Comparison of ENCODE assay signal across 13 cellular contexts in genomic region chr6:32883789-32884188, GRCh38. TPM values are rescaled to one million over a fixed set of nuclear protein-coding genes. Genes with fewer than 3 reads are reported as not detected.
DNase-seq lines count a peak whose midpoint lies in the region; ATAC-seq and TF ChIP-seq lines count a peak whose summit lies in the region.
"Had no signal": no experiment of that assay in that cellular context is flagged by ENCODE, and none has a peak within 500 bp of the region (broad histone marks: within the 10 kb centered on the region; RNA-seq: fewer than 3 reads in every experiment).

No MANE protein-coding gene starts in this region.

- H3K4me1 ChIP-seq in mammary epithelial cell (ENCODE audit: insufficient read depth, low read length) (peaks cover 13% of the 10 kb centered on the region), upper lobe of right lung (peaks cover 6% of the 10 kb centered on the region)

- no peaks in the 10 kb centered on the region for H3K79me2 ChIP-seq in mammary epithelial cell (ENCODE audit: insufficient read depth, low read length)

- no peaks in the 10 kb centered on the region for H3K9me3 ChIP-seq in mammary epithelial cell (replicated peaks; ENCODE audit: insufficient read depth, low read length)
- no peaks in the 10 kb centered on the region for H3K9me3 ChIP-seq in upper lobe of right lung

- DNase-seq in SKM-1 treated with dmso at 0.1 percent for 144 hours (lab: John Stamatoyannopoulos, UW; ENCODE audit: unreplicated experiment) (peak; percentile 19), SKM-1 (lab: John Stamatoyannopoulos, UW; ENCODE audit: unreplicated experiment) (no peak), mammary epithelial cell (peak; percentile 40), left kidney (ENCODE audit: low read depth, low spot score) (peak; percentile 26), upper lobe of right lung (peak; percentile 74), posterior cingulate gyrus (no peak)
- DNase-seq: activated B cell treated with CpG ODN at 0.5 μM for 24 hours; activated T-cell treated with anti-CD3 and anti-CD28 coated beads, Interleukin-2, amount 50 U/mL, for 72 hours; NCI-H1048; PC-9 had no signal

- in situ Hi-C loops in mammary epithelial cell (cut with MboI; ENCODE audit: low sequenced_read_pairs in 2 of 2), result loop anchor here (25.0 kb wide), 2 partner anchors 104 to 354 kb away; no protein-coding TSS in a partner anchor

- 68% methylated on average over 4 of the region's 5 CpGs for WGBS in mammary epithelial cell (ENCODE audit: low coverage, missing lambda C conversion rate)

- no peak overlapping the region for H3K9ac ChIP-seq in mammary epithelial cell (ENCODE audit: insufficient read depth, low read length)

- intact Hi-C loops in mammary epithelial cell (cut with micrococcal nuclease), result loop anchor here (10.0 kb wide), 1 partner anchor 201 kb away; no protein-coding TSS in a partner anchor
- intact Hi-C loops in upper lobe of right lung (cut with DNase I), result no loop called here
- intact Hi-C loops in posterior cingulate gyrus (cut with DNase I), result loop anchor here (10.0 kb wide), 1 partner anchor 261 kb away; no protein-coding TSS in a partner anchor

- TF ChIP-seq CTCF in mammary epithelial cell (conservative IDR thresholded peaks at IDR 0.05 in 1 of 2, IDR thresholded peaks at IDR 0.05 in 1 of 2; ENCODE audit: extremely low read depth in 1 of 2, insufficient read depth in 1 of 2, low read depth in 1 of 2, low read length in 2 of 2), result no peak
- no peak for TF ChIP-seq CTCF in upper lobe of right lung (IDR thresholded peaks at IDR 0.05)

- peak; percentile 94 for ATAC-seq in upper lobe of right lung
- ATAC-seq in GM19452 (IDR thresholded peaks at IDR 0.05; ENCODE audit: unreplicated experiment), result no peak
- no peak for ATAC-seq in GM18867 (IDR thresholded peaks at IDR 0.05; ENCODE audit: unreplicated experiment)
- ATAC-seq: activated T-cell treated with anti-CD3 and anti-CD28 coated beads, Interleukin-2, amount 50 U/mL, for 72 hours had no signal

- H3K27ac ChIP-seq in mammary epithelial cell (ENCODE audit: insufficient read depth, low read depth, low read length) (no peak overlapping the region), upper lobe of right lung (no peak overlapping the region)
- H3K27ac ChIP-seq: PC-9 had no signal

- BruUV-seq in mammary epithelial cell (replicated peaks; lab: Mats Ljungman, UMichigan), result no TSS peak

- no peaks in the 10 kb centered on the region for H4K20me1 ChIP-seq in mammary epithelial cell (ENCODE audit: insufficient read depth, low read length)

- H3K4me3 ChIP-seq in mammary epithelial cell (replicated peaks in 1 of 3; ENCODE audit: insufficient read depth in 1 of 3, low read depth in 2 of 3, low read length in 3 of 3) (no peak overlapping the region), upper lobe of right lung (no peak overlapping the region)
- H3K4me3 ChIP-seq: PC-9 had no signal

- H3K27me3 ChIP-seq in mammary epithelial cell (ENCODE audit: insufficient read depth, low read length) (no peaks in the 10 kb centered on the region), upper lobe of right lung (no peaks in the 10 kb centered on the region)

- dilution Hi-C loops in mammary epithelial cell (cut with HindIII; ENCODE audit: low sequenced_read_pairs), result no loop called here

- no peak overlapping the region for H2AFZ ChIP-seq in mammary epithelial cell (ENCODE audit: low read depth, low read length)
- H2AFZ ChIP-seq: PC-9 had no signal

- H3K36me3 ChIP-seq in mammary epithelial cell (ENCODE audit: insufficient read depth, low read length) (no peaks in the 10 kb centered on the region), upper lobe of right lung (no peaks in the 10 kb centered on the region)

- H3K4me2 ChIP-seq in mammary epithelial cell (ENCODE audit: insufficient read depth, low read depth, low read length), result no peak overlapping the region
- H3K4me2 ChIP-seq: PC-9 had no signal

- CTCF ChIA-PET in mammary epithelial cell (lab: Charles Lee; ENCODE audit: low non-redundant PET), result interaction anchor here (0.5 kb wide), 1 partner anchor 371 kb away, joined by 3 read pairs; no protein-coding TSS in a partner anchor

RNA-seq across cellular contexts. Expression of gene PSMB9, which starts 29.8 kb away (rescaled TPM):
- 10 to 100 TPM in 1 of 2 donors, 1 to 10 TPM in 1; 2.7 to 10.1 TPM for total RNA-seq in mammary epithelial cell
- 19.0 TPM for polyA plus RNA-seq in mammary epithelial cell
- polyA minus RNA-seq in mammary epithelial cell, result 10.5 TPM
- 47.2 TPM for total RNA-seq in upper lobe of right lung

RNA-seq across cellular contexts. Expression of gene TAP1, which starts 30.3 kb away (rescaled TPM):
- total RNA-seq in mammary epithelial cell, result 10 to 100 TPM; 49.2 to 50.1 TPM
- polyA plus RNA-seq in mammary epithelial cell, result 35.5 TPM
- 37.7 TPM for polyA minus RNA-seq in mammary epithelial cell
- total RNA-seq in upper lobe of right lung, result 60.4 TPM

RNA-seq across cellular contexts. Expression of gene PSMB8, which starts 39.9 kb away (rescaled TPM):
- total RNA-seq in mammary epithelial cell, result 10 to 100 TPM; 21.0 to 29.2 TPM
- 48.2 TPM for polyA plus RNA-seq in mammary epithelial cell
- 35.2 TPM for polyA minus RNA-seq in mammary epithelial cell
- 86.9 TPM for total RNA-seq in upper lobe of right lung

RNA-seq across cellular contexts. Expression of gene TAP2, which starts 45.2 kb away (rescaled TPM):
- total RNA-seq in mammary epithelial cell, result 10 to 100 TPM; 41.8 to 63.4 TPM
- 23.4 TPM for polyA plus RNA-seq in mammary epithelial cell
- polyA minus RNA-seq in mammary epithelial cell, result 143 TPM
- 56.4 TPM for total RNA-seq in upper lobe of right lung

RNA-seq across cellular contexts. Expression of gene HLA-DMB, which starts 57.0 kb away (rescaled TPM):
- total RNA-seq in mammary epithelial cell (not detected), upper lobe of right lung (140 TPM)
- polyA plus RNA-seq in mammary epithelial cell, result 0.03 TPM
- polyA minus RNA-seq in mammary epithelial cell, result not detected
- total RNA-seq: chondrocyte had no signal

Comparison
In these comparisons a context has a peak if more than half of its experiments do, and no peak if none do; other contexts are left out.
1. DNase-seq: peak in SKM-1 treated with dmso at 0.1 percent for 144 hours (single experiment), mammary epithelial cell (single experiment), left kidney (single experiment) and upper lobe of right lung (single experiment); none in SKM-1 (single experiment) and posterior cingulate gyrus (0 of 10).